ENCODE assay signal across 18 cellular contexts in genomic region chr2:2890901-2891300, GRCh38.
DNase-seq lines count a peak whose midpoint lies in the region; ATAC-seq and TF ChIP-seq lines count a peak whose summit lies in the region.
"Had no signal": no experiment of that assay in that cellular context is flagged by ENCODE, and none has a peak within 500 bp of the region (broad histone marks: within the 10 kb centered on the region; RNA-seq: fewer than 3 reads in every experiment).

No MANE protein-coding gene starts in this region.

- 81 to 83% methylated on average over 4 to 6 of the region's 6 CpGs for WGBS in endodermal cell (ENCODE audit: insufficient coverage in 1 of 2, insufficient read length in 1 of 2), 2 experiments

- peak; percentile 22 for DNase-seq in activated CD8-positive, alpha-beta memory T cell treated with anti-CD3 and anti-CD28 coated beads, Interleukin-2, amount 10 ng/mL, durations not matched to agents 7 days and 5 days
- no peak for DNase-seq in activated CD8-positive, alpha-beta memory T cell treated with anti-CD3 and anti-CD28 coated beads, Interleukin-2, amount 50 U/mL, for 4 hours
- DNase-seq in endodermal cell (peak; percentile 26), osteocyte (ENCODE audit: extremely low spot score, unreplicated experiment) (peak; percentile 53), NCI-H1694 treated with DMSO at 0.1 percent for 48 hours (lab: John Stamatoyannopoulos, UW) (no peak), SKM-1 (lab: John Stamatoyannopoulos, UW; ENCODE audit: unreplicated experiment) (no peak), MV-4-11 (lab: John Stamatoyannopoulos, UW) (no peak)
- DNase-seq: 8988T; CD4-positive, alpha-beta memory T cell; DMS153; DMS79; GDM1; GOT3; H7 had no signal

- no peak overlapping the region for H3K27ac Mint-ChIP-seq in activated CD8-positive, alpha-beta memory T cell treated with anti-CD3 and anti-CD28 coated beads, Interleukin-2, amount 10 ng/mL, durations not matched to agents 7 days and 5 days
- H3K27ac Mint-ChIP-seq in endodermal cell = no peak overlapping the region
- no peak overlapping the region for H3K27ac Mint-ChIP-seq in osteocyte (ENCODE audit: unreplicated experiment)
- H3K27ac Mint-ChIP-seq: CD4-positive, alpha-beta memory T cell had no signal

- no peak for TF ChIP-seq CTCF in endodermal cell (conservative IDR thresholded peaks at IDR 0.05)
- no peak for TF ChIP-seq CTCF in osteocyte (IDR thresholded peaks at IDR 0.05)

- peaks cover 3% of the 10 kb centered on the region for H3K27me3 Mint-ChIP-seq in activated CD8-positive, alpha-beta memory T cell treated with anti-CD3 and anti-CD28 coated beads, Interleukin-2, amount 10 ng/mL, durations not matched to agents 7 days and 5 days
- H3K27me3 Mint-ChIP-seq in endodermal cell (ENCODE audit: insufficient read depth) = no peaks in the 10 kb centered on the region
- H3K27me3 Mint-ChIP-seq in osteocyte (ENCODE audit: unreplicated experiment) = no peaks in the 10 kb centered on the region

- H3K27me3 ChIP-seq in endodermal cell (ENCODE audit: control insufficient read depth, insufficient read depth, low read length, poor library complexity, severe bottlenecking) = no peaks in the 10 kb centered on the region
- H3K27me3 ChIP-seq: BLaER1 had no signal

- H3K27ac ChIP-seq in endodermal cell (ENCODE audit: low read depth, low read length) = no peak overlapping the region
- H3K27ac ChIP-seq: BLaER1, HL-60 had no signal

- H3K4me1 ChIP-seq in endodermal cell (ENCODE audit: control insufficient read depth, insufficient read depth, low read length) = no peaks in the 10 kb centered on the region
- H3K4me1 ChIP-seq: BLaER1 had no signal

- no peaks in the 10 kb centered on the region for H3K9me3 ChIP-seq in endodermal cell (ENCODE audit: control insufficient read depth, low read length)
- H3K9me3 ChIP-seq: BLaER1 had no signal

- H3K4me3 Mint-ChIP-seq in activated CD8-positive, alpha-beta memory T cell treated with anti-CD3 and anti-CD28 coated beads, Interleukin-2, amount 10 ng/mL, durations not matched to agents 7 days and 5 days = no peak overlapping the region
- H3K4me3 Mint-ChIP-seq in endodermal cell = no peak overlapping the region
- no peak overlapping the region for H3K4me3 Mint-ChIP-seq in osteocyte (ENCODE audit: unreplicated experiment)
- H3K4me3 Mint-ChIP-seq: CD14-positive monocyte; CD4-positive, alpha-beta memory T cell had no signal

- H3K9me3 Mint-ChIP-seq in activated CD8-positive, alpha-beta memory T cell treated with anti-CD3 and anti-CD28 coated beads, Interleukin-2, amount 10 ng/mL, durations not matched to agents 7 days and 5 days (ENCODE audit: low read depth) = no peaks in the 10 kb centered on the region
- no peaks in the 10 kb centered on the region for H3K9me3 Mint-ChIP-seq in endodermal cell
- peaks cover 35% of the 10 kb centered on the region for H3K9me3 Mint-ChIP-seq in osteocyte (ENCODE audit: unreplicated experiment)
- H3K9me3 Mint-ChIP-seq: CD4-positive, alpha-beta memory T cell had no signal

- ATAC-seq in activated CD8-positive, alpha-beta memory T cell treated with anti-CD3 and anti-CD28 coated beads, Interleukin-2, amount 10 ng/mL, durations not matched to agents 7 days and 5 days = no peak
- peak; percentile 11 for ATAC-seq in HG02610 (IDR thresholded peaks at IDR 0.05; ENCODE audit: unreplicated experiment)

- H3K9ac ChIP-seq in endodermal cell (ENCODE audit: extremely low read depth, low read length, poor library complexity, severe bottlenecking) = no peak overlapping the region
- H3K9ac ChIP-seq: BLaER1 had no signal

- CTCF ChIA-PET in activated CD8-positive, alpha-beta memory T cell treated with anti-CD3 and anti-CD28 coated beads, Interleukin-2, amount 10 ng/mL, durations not matched to agents 7 days and 5 days (lab: Charles Lee) = no interaction called here

- H3K4me3 ChIP-seq in endodermal cell (ENCODE audit: low read length) = no peak overlapping the region
- H3K4me3 ChIP-seq: BLaER1 had no signal

- no peaks in the 10 kb centered on the region for H3K4me1 Mint-ChIP-seq in activated CD8-positive, alpha-beta memory T cell treated with anti-CD3 and anti-CD28 coated beads, Interleukin-2, amount 10 ng/mL, durations not matched to agents 7 days and 5 days
- H3K4me1 Mint-ChIP-seq in endodermal cell (no peaks in the 10 kb centered on the region), osteocyte (ENCODE audit: unreplicated experiment) (no peaks in the 10 kb centered on the region)
- H3K4me1 Mint-ChIP-seq: CD14-positive monocyte; CD4-positive, alpha-beta memory T cell had no signal

- no peaks in the 10 kb centered on the region for H3K36me3 Mint-ChIP-seq in activated CD8-positive, alpha-beta memory T cell treated with anti-CD3 and anti-CD28 coated beads, Interleukin-2, amount 10 ng/mL, durations not matched to agents 7 days and 5 days
- no peaks in the 10 kb centered on the region for H3K36me3 Mint-ChIP-seq in endodermal cell (ENCODE audit: low read depth)
- H3K36me3 Mint-ChIP-seq in osteocyte (ENCODE audit: unreplicated experiment) = no peaks in the 10 kb centered on the region
- H3K36me3 Mint-ChIP-seq: CD14-positive monocyte; CD4-positive, alpha-beta memory T cell had no signal

- no peaks in the 10 kb centered on the region for H3K36me3 ChIP-seq in endodermal cell (ENCODE audit: control insufficient read depth, insufficient read depth, low read length)
- H3K36me3 ChIP-seq: BLaER1 had no signal

Comparison
In these comparisons a context has a peak if more than half of its experiments do, and no peak if none do; other contexts are left out.
1. DNase-seq: peak in activated CD8-positive, alpha-beta memory T cell treated with anti-CD3 and anti-CD28 coated beads, Interleukin-2, amount 10 ng/mL, durations not matched to agents 7 days and 5 days (single experiment), endodermal cell (single experiment) and osteocyte (single experiment); none in activated CD8-positive, alpha-beta memory T cell treated with anti-CD3 and anti-CD28 coated beads, Interleukin-2, amount 50 U/mL, for 4 hours (single experiment), NCI-H1694 treated with DMSO at 0.1 percent for 48 hours (single experiment), SKM-1 (single experiment) and MV-4-11 (single experiment).